ENCODE assay signal across 1 cellular context in genomic region chr22:36352775-36353507, GRCh38.
A peak's percentile ranks its signal among the peaks of the same experiment; 100 is the strongest.
TF ChIP-seq lines count a peak whose summit lies in the region.

No MANE protein-coding gene starts in this region.

TF ChIP-seq in HepG2, 621 proteins besides CTCF, POLR2A, EP300 and RAD21 (continued from another document and continues in another):
- TF ChIP-seq ZNF784 (CRISPR knock-in tag; IDR thresholded peaks at IDR 0.05; ENCODE audit: borderline replicate concordance), result no peak
- no peak for TF ChIP-seq ZFP90 (CRISPR knock-in tag; IDR thresholded peaks at IDR 0.05; ENCODE audit: borderline replicate concordance)
- TF ChIP-seq ZNF691 (CRISPR knock-in tag; IDR thresholded peaks at IDR 0.05; ENCODE audit: borderline replicate concordance, low read depth), result 0 out of 2 replicates have a peak, but pooled peaks have one; percentile 11
- TF ChIP-seq ZNF232 (CRISPR knock-in tag; IDR thresholded peaks at IDR 0.05; ENCODE audit: borderline replicate concordance), result peak; percentile 84; the same call in 1 of the 2 replicates
- TF ChIP-seq PHF20 (CRISPR knock-in tag; IDR thresholded peaks at IDR 0.05), result 0 out of 2 replicates have a peak, but pooled peaks have one; percentile 24
- TF ChIP-seq ZNF451 (CRISPR knock-in tag; IDR thresholded peaks at IDR 0.05), result no peak
- no peak for TF ChIP-seq JDP2 (CRISPR knock-in tag; IDR thresholded peaks at IDR 0.05; ENCODE audit: borderline replicate concordance)
- TF ChIP-seq ZNF790 (CRISPR knock-in tag; IDR thresholded peaks at IDR 0.05; ENCODE audit: borderline replicate concordance), result no peak
- peak; percentile 93; the same call in 1 of the 2 replicates for TF ChIP-seq ZBTB7B (CRISPR knock-in tag; IDR thresholded peaks at IDR 0.05)
- TF ChIP-seq FOXP1 (IDR thresholded peaks at IDR 0.05), result no peak
- TF ChIP-seq FOXP1 (CRISPR knock-in tag; IDR thresholded peaks at IDR 0.05), result peak; percentile 28; the same call in 1 of the 2 replicates
- no peak for TF ChIP-seq ZNF761 (CRISPR knock-in tag; conservative IDR thresholded peaks at IDR 0.05)
- TF ChIP-seq MYPOP (CRISPR knock-in tag; IDR thresholded peaks at IDR 0.05), result no peak
- TF ChIP-seq FIP1L1 (IDR thresholded peaks at IDR 0.05; ENCODE audit: borderline replicate concordance, insufficient read depth, low read depth, low read length), result no peak
- TF ChIP-seq FOXO1 (CRISPR knock-in tag; IDR thresholded peaks at IDR 0.05), result peak; percentile 74; the same call in 1 of the 2 replicates
- TF ChIP-seq ZNF121 (CRISPR knock-in tag; IDR thresholded peaks at IDR 0.05), result no peak
- no peak for TF ChIP-seq MIER2 (CRISPR knock-in tag; IDR thresholded peaks at IDR 0.05)
- no peak for TF ChIP-seq ZBTB33 (CRISPR knock-in tag; IDR thresholded peaks at IDR 0.05)
- no peak for TF ChIP-seq ZNF225 (CRISPR knock-in tag; IDR thresholded peaks at IDR 0.05)
- peak; percentile 36 for TF ChIP-seq STAG1 (CRISPR knock-in tag; IDR thresholded peaks at IDR 0.05)
- TF ChIP-seq TGIF2 (CRISPR knock-in tag; IDR thresholded peaks at IDR 0.05), result 0 out of 2 replicates have a peak, but pooled peaks have one; percentile 17
- TF ChIP-seq HMGXB3 (CRISPR knock-in tag; IDR thresholded peaks at IDR 0.05; ENCODE audit: borderline replicate concordance), result no peak
- no peak for TF ChIP-seq ZFP36L2 (CRISPR knock-in tag; IDR thresholded peaks at IDR 0.05)
- no peak for TF ChIP-seq SAFB2 (CRISPR knock-in tag; IDR thresholded peaks at IDR 0.05; ENCODE audit: borderline replicate concordance, low read depth)
- peak; percentile 81 for TF ChIP-seq ZNF609 (CRISPR knock-in tag; IDR thresholded peaks at IDR 0.05; ENCODE audit: borderline replicate concordance)
- peak; percentile 77 for TF ChIP-seq HOXA3 (CRISPR knock-in tag; IDR thresholded peaks at IDR 0.05)
- TF ChIP-seq ZNF788 (CRISPR knock-in tag; IDR thresholded peaks at IDR 0.05; ENCODE audit: borderline replicate concordance), result no peak
- no peak for TF ChIP-seq ARID3A (IDR thresholded peaks at IDR 0.05; ENCODE audit: low read depth, low read length)
- TF ChIP-seq RARA (CRISPR knock-in tag; IDR thresholded peaks at IDR 0.05), result peak; percentile 91
- TF ChIP-seq MLX (CRISPR knock-in tag; IDR thresholded peaks at IDR 0.05), result no peak
- TF ChIP-seq ZNF652 (CRISPR knock-in tag; IDR thresholded peaks at IDR 0.05; ENCODE audit: borderline replicate concordance, low read depth), result no peak
- TF ChIP-seq ATF3 (CRISPR knock-in tag; IDR thresholded peaks at IDR 0.05), result 0 out of 2 replicates have a peak, but pooled peaks have one; percentile 20
- no peak for TF ChIP-seq KDM1A (CRISPR knock-in tag; IDR thresholded peaks at IDR 0.05)
- TF ChIP-seq TBL1XR1 (IDR thresholded peaks at IDR 0.05; ENCODE audit: borderline replicate concordance, low read length, partially characterized antibody), result peak; percentile 16
- TF ChIP-seq, protein P1, sequence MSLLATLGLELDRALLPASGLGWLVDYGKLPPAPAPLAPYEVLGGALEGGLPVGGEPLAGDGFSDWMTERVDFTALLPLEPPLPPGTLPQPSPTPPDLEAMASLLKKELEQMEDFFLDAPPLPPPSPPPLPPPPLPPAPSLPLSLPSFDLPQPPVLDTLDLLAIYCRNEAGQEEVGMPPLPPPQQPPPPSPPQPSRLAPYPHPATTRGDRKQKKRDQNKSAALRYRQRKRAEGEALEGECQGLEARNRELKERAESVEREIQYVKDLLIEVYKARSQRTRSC (CRISPR knock-in tag; IDR thresholded peaks at IDR 0.05; ENCODE audit: low read depth), result no peak
- TF ChIP-seq GZF1 (CRISPR knock-in tag; IDR thresholded peaks at IDR 0.05), result no peak
- no peak for TF ChIP-seq MED13 (CRISPR knock-in tag; IDR thresholded peaks at IDR 0.05)
- TF ChIP-seq, protein P2, sequence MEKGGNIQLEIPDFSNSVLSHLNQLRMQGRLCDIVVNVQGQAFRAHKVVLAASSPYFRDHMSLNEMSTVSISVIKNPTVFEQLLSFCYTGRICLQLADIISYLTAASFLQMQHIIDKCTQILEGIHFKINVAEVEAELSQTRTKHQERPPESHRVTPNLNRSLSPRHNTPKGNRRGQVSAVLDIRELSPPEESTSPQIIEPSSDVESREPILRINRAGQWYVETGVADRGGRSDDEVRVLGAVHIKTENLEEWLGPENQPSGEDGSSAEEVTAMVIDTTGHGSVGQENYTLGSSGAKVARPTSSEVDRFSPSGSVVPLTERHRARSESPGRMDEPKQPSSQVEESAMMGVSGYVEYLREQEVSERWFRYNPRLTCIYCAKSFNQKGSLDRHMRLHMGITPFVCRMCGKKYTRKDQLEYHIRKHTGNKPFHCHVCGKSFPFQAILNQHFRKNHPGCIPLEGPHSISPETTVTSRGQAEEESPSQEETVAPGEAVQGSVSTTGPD (CRISPR knock-in tag; IDR thresholded peaks at IDR 0.05), result no peak
- no peak; the same call in 1 of the 2 replicates for TF ChIP-seq TIGD3 (CRISPR knock-in tag; IDR thresholded peaks at IDR 0.05; ENCODE audit: borderline replicate concordance)
- TF ChIP-seq SATB2 (CRISPR knock-in tag; IDR thresholded peaks at IDR 0.05), result no peak
- TF ChIP-seq ZNF143 (CRISPR knock-in tag; IDR thresholded peaks at IDR 0.05), result no peak
- no peak for TF ChIP-seq DNMT1 (CRISPR knock-in tag; IDR thresholded peaks at IDR 0.05)
